23 cellular contexts compared by ENCODE assay signal in the genomic region with DNA sequence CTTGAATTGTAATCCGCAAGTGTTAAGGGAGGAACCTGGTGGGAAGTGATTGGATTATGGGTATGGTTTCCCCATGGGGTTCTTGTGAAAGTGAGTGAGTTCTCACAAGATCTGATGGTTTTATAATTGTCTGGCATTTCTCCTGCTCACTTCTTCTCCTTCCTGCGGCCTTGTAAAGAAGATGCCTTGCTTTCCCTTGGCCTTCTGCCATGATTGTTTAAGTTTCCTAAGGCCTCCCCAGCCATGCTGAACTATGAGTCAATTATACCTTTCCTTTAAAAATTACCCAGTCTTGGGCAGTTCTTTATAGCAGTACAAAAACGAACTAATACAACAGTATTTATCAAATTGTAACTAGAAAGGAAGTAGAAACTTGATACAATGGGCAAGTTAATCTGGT.
"Had no signal": no experiment of that assay in that cellular context is flagged by ENCODE, and none has a peak within 500 bp of the region (broad histone marks: within the 10 kb centered on the region; RNA-seq: fewer than 3 reads in every experiment).

No MANE protein-coding gene starts in this region.

- H3K9me3 Mint-ChIP-seq: effector memory CD8-positive, alpha-beta T cell; immature natural killer cell had no signal

- DNase-seq: colonic mucosa; effector memory CD8-positive, alpha-beta T cell; foreskin fibroblast; gastrocnemius medialis; heart left ventricle; hypothalamus; immature natural killer cell; left ventricle myocardium superior; lower lobe of right lung; naive thymus-derived CD8-positive, alpha-beta T cell; nephron progenitor cell; nucleus accumbens; retina; right lobe of liver; small intestine; stimulated activated CD4-positive, alpha-beta T cell treated with anti-CD3 and anti-CD28 coated beads, Interleukin-15, amount 100 ng/mL, for 24 hours; stimulated activated CD4-positive, alpha-beta T cell treated with anti-CD3 and anti-CD28 coated beads, Interleukin-2, amount 100 ng/mL, for 48 hours; stimulated activated naive CD4-positive, alpha-beta T cell; stimulated activated naive CD8-positive, alpha-beta T cell treated with anti-CD3 and anti-CD28 coated beads, Interleukin-15, amount 100 ng/mL, for 72 hours; transverse colon; upper lobe of right lung; uterus had no signal

- H3K4me3 Mint-ChIP-seq: dendritic cell treated with granulocyte-macrophage colony-stimulating factor and Interleukin-4, amounts not matched to agents 40 ng/mL and 50 ng/mL, for 4 days; effector memory CD8-positive, alpha-beta T cell; immature natural killer cell; naive thymus-derived CD8-positive, alpha-beta T cell; nephron progenitor cell; stimulated activated naive CD8-positive, alpha-beta T cell treated with anti-CD3 and anti-CD28 coated beads, Interleukin-15, amount 100 ng/mL, for 72 hours had no signal

- H3K27me3 Mint-ChIP-seq: dendritic cell treated with granulocyte-macrophage colony-stimulating factor and Interleukin-4, amounts not matched to agents 40 ng/mL and 50 ng/mL, for 4 days; effector memory CD8-positive, alpha-beta T cell; naive thymus-derived CD8-positive, alpha-beta T cell; stimulated activated naive CD8-positive, alpha-beta T cell treated with anti-CD3 and anti-CD28 coated beads, Interleukin-15, amount 100 ng/mL, for 72 hours had no signal

- H3K27ac Mint-ChIP-seq: dendritic cell treated with granulocyte-macrophage colony-stimulating factor and Interleukin-4, amounts not matched to agents 40 ng/mL and 50 ng/mL, for 4 days; effector memory CD8-positive, alpha-beta T cell; immature natural killer cell; nephron progenitor cell; stimulated activated naive CD8-positive, alpha-beta T cell treated with anti-CD3 and anti-CD28 coated beads, Interleukin-15, amount 100 ng/mL, for 72 hours had no signal

- H3K4me1 Mint-ChIP-seq: immature natural killer cell; nephron progenitor cell; stimulated activated naive CD8-positive, alpha-beta T cell treated with anti-CD3 and anti-CD28 coated beads, Interleukin-15, amount 100 ng/mL, for 72 hours had no signal
